In the genomic region with DNA sequence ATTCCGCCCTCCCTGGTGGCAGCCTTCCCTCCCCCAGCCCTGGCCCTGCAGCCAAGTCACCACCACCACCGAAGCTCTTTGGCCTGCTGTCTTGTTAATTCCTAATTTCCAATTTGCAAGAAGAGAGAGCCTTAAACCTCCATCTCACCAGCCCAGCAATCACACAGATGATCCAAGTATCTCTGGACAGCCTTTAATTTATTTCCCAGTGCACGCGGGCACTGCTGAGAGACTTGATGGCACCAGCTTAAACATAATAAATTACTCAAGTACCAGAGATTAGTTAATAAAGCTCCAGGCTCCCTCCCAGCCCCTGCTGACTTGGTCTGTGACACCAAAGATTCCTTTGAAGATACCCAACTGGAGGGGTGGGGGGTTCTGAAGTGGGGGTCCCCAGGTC, we compare ENCODE assay signal across 22 cellular contexts.
"Had no signal": no experiment of that assay in that cellular context is flagged by ENCODE, and none has a peak within 500 bp of the region (broad histone marks: within the 10 kb centered on the region; RNA-seq: fewer than 3 reads in every experiment).

No MANE protein-coding gene starts in this region.

- H3K4me3 Mint-ChIP-seq: endodermal cell, memory B cell, natural killer cell, neural crest cell, type B pancreatic cell had no signal

- H3K27ac Mint-ChIP-seq: endodermal cell, natural killer cell, progenitor cell of endocrine pancreas, type B pancreatic cell had no signal

- H3K9ac ChIP-seq: parathyroid adenoma had no signal

- H3K36me3 Mint-ChIP-seq: memory B cell, natural killer cell, type B pancreatic cell had no signal

- H3K4me3 ChIP-seq: gastrocnemius medialis, lung, right lobe of liver, stomach, thyroid gland had no signal

- H3K79me2 ChIP-seq: parathyroid adenoma had no signal

- H3K4me1 ChIP-seq: gastrocnemius medialis, parathyroid adenoma, right lobe of liver had no signal

- ATAC-seq: esophagus mucosa, gastrocnemius medialis, left lobe of liver, natural killer cell, right lobe of liver had no signal

- H3K9me3 ChIP-seq: gastrocnemius medialis, right lobe of liver, stomach, thyroid gland had no signal

- H3K36me3 ChIP-seq: gastrocnemius medialis, right lobe of liver, stomach, thyroid gland had no signal

- DNase-seq: effector CD8-positive, alpha-beta T cell; endodermal cell; foreskin fibroblast; gastrocnemius medialis; head of caudate nucleus; natural killer cell; right lobe of liver; stimulated activated CD4-positive, alpha-beta T cell treated with anti-CD3 and anti-CD28 coated beads, Interleukin-15, amount 100 ng/mL, for 24 hours; stimulated activated CD4-positive, alpha-beta T cell treated with anti-CD3 and anti-CD28 coated beads, Interleukin-2, amount 100 ng/mL, for 48 hours; stimulated activated CD8-positive, alpha-beta memory T cell treated with anti-CD3 and anti-CD28 coated beads, Interleukin-4, amount 100 ng/mL, for 48 hours; stimulated activated naive CD4-positive, alpha-beta T cell treated with Interleukin-2 at 50 U/mL for 16 hours; stomach; thyroid gland had no signal

- H3K27me3 ChIP-seq: gastrocnemius medialis, right lobe of liver, thyroid gland had no signal

- H3K27ac ChIP-seq: epithelial cell of prostate, gastrocnemius medialis, parathyroid adenoma, right lobe of liver, stomach, thyroid gland had no signal

- H3K9me3 Mint-ChIP-seq: endodermal cell, memory B cell, natural killer cell, neural crest cell, type B pancreatic cell had no signal

- H2AFZ ChIP-seq: parathyroid adenoma had no signal
